Comparison of ENCODE assay signal across 18 cellular contexts in genomic region chr4:186345184-186345583, GRCh38.
DNase-seq lines count a peak whose midpoint lies in the region; ATAC-seq, FAIRE-seq and TF ChIP-seq lines count a peak whose summit lies in the region.
"Had no signal": no experiment of that assay in that cellular context is flagged by ENCODE, and none has a peak within 500 bp of the region (broad histone marks: within the 10 kb centered on the region; RNA-seq: fewer than 3 reads in every experiment).

No MANE protein-coding gene starts in this region.

- no peak overlapping the region for H3K18ac ChIP-seq in H1 (ENCODE audit: extremely low read depth, low read length)

- H2AK5ac ChIP-seq in H1 (ENCODE audit: low read depth, low read length) = no peak overlapping the region

- H3K4ac ChIP-seq in H1 (replicated peaks; ENCODE audit: insufficient read length, low read depth, low read length) = no peak overlapping the region

- H3K23me2 ChIP-seq in H1 (ENCODE audit: low read depth, low read length) = no peaks in the 10 kb centered on the region

- H2BK120ac ChIP-seq in H1 (replicated peaks; ENCODE audit: low read depth, low read length) = no peak overlapping the region

- no peak overlapping the region for H3K14ac ChIP-seq in H1 (ENCODE audit: insufficient read length)

- CTCF ChIA-PET in H1 (lab: Charles Lee; ENCODE audit: partially characterized antibody) = interaction anchor here (0.9 to 1.1 kb wide), 3 partner anchors 9 to 112 kb away, joined by 3 to 5 read pairs (median 3); no protein-coding TSS in a partner anchor

- H3F3A ChIP-seq in GM23338 (replicated peaks; ENCODE audit: low read depth) = no peaks in the 10 kb centered on the region

- H4K5ac ChIP-seq in H1 (ENCODE audit: insufficient read length, low read depth, low read length) = no peak overlapping the region

- TF ChIP-seq RAD21 in H1 (IDR thresholded peaks at IDR 0.05 in 1 of 2, conservative IDR thresholded peaks at IDR 0.05 in 1 of 2; ENCODE audit: low read depth in 2 of 2, low read length in 2 of 2) = no peak

- POLR2A ChIA-PET in H1 (lab: Charles Lee; ENCODE audit: partially characterized antibody) = interaction anchor here (0.7 kb wide), 1 partner anchor 1202 kb away, joined by 3 read pairs; the partner anchor contains the start of gene SLC25A4

- H3K27ac Mint-ChIP-seq in GM23338 (no peak overlapping the region), endothelial cell (ENCODE audit: unreplicated experiment) (no peak overlapping the region)
- H3K27ac Mint-ChIP-seq: CD4-positive, CD25-positive, alpha-beta regulatory T cell; H9; IgD-negative memory B cell had no signal

- no peak overlapping the region for H2AFZ ChIP-seq in GM23338
- no peak overlapping the region for H2AFZ ChIP-seq in H1 (ENCODE audit: low read length)

- H3K56ac ChIP-seq in H1 (replicated peaks; ENCODE audit: insufficient read length, low read depth, low read length) = no peak overlapping the region

- H2BK12ac ChIP-seq in H1 (ENCODE audit: low read depth, low read length) = no peak overlapping the region

- H4K20me1 ChIP-seq in GM23338 (replicated peaks; ENCODE audit: insufficient read depth) = peaks cover 5% of the 10 kb centered on the region; the same call in 1 of the 2 replicates
- peaks cover 0 to 3% of the 10 kb centered on the region in 2 experiments for H4K20me1 ChIP-seq in H1 (replicated peaks in 1 of 2; ENCODE audit: control insufficient read depth in 1 of 2, insufficient read depth in 2 of 2, low read length in 2 of 2)
- H4K20me1 ChIP-seq: BLaER1 treated with 17β-estradiol and CSF1 and Interleukin-3, amounts not matched to agents 10 nM and 100 nM had no signal

- H3K4me3 Mint-ChIP-seq in GM23338 = no peak overlapping the region
- no peak overlapping the region for H3K4me3 Mint-ChIP-seq in endothelial cell (ENCODE audit: unreplicated experiment)
- H3K4me3 Mint-ChIP-seq: CD4-positive, CD25-positive, alpha-beta regulatory T cell; H9; IgD-negative memory B cell had no signal

- H2BK5ac ChIP-seq in H1 (ENCODE audit: low read depth, low read length) = no peak overlapping the region

- H3K4me3 ChIP-seq in GM23338 (no peak overlapping the region), H1 (ENCODE audit: extremely low read depth in 1 of 4, insufficient read depth in 2 of 4, low read depth in 3 of 4, low read length in 4 of 4) (no peak overlapping the region), iPS DF 6.9 (ENCODE audit: low read length) (no peak overlapping the region), mucosa of descending colon (no peak overlapping the region), WERI-Rb-1 (ENCODE audit: low read depth, low read length) (no peak overlapping the region)
- H3K4me3 ChIP-seq: BLaER1 treated with 17β-estradiol and CSF1 and Interleukin-3, amounts not matched to agents 10 nM and 100 nM had no signal

- H3K27ac ChIP-seq in GM23338 (ENCODE audit: low read depth) = no peak overlapping the region
- H3K27ac ChIP-seq in H1 (ENCODE audit: low read depth, low read length) = no peak overlapping the region
- H3K27ac ChIP-seq in iPS DF 6.9 (ENCODE audit: low read length) = no peak overlapping the region
- H3K27ac ChIP-seq in WERI-Rb-1 = no peak overlapping the region
- H3K27ac ChIP-seq: BLaER1 treated with 17β-estradiol and CSF1 and Interleukin-3, amounts not matched to agents 10 nM and 100 nM had no signal

- no peak overlapping the region for H3K9ac ChIP-seq in H1 (replicated peaks in 1 of 4; ENCODE audit: extremely low read depth in 1 of 4, low read depth in 3 of 4, low read length in 3 of 4)
- H3K9ac ChIP-seq: BLaER1 treated with 17β-estradiol and CSF1 and Interleukin-3, amounts not matched to agents 10 nM and 100 nM had no signal

- intact Hi-C loops in mucosa of descending colon (cut with DNase I, micrococcal nuclease) = no loop called here

- H3K9me3 ChIP-seq in H1 (ENCODE audit: insufficient read depth in 2 of 2, low read depth in 1 of 2, low read length in 1 of 2) (no peaks in the 10 kb centered on the region), iPS DF 6.9 (ENCODE audit: control insufficient read depth, insufficient read depth, low read length) (no peaks in the 10 kb centered on the region), mucosa of descending colon (no peaks in the 10 kb centered on the region), WERI-Rb-1 (ENCODE audit: severe bottlenecking) (peaks cover 8% of the 10 kb centered on the region)
- H3K9me3 ChIP-seq: BLaER1 treated with 17β-estradiol and CSF1 and Interleukin-3, amounts not matched to agents 10 nM and 100 nM had no signal

- H4K91ac ChIP-seq in H1 (replicated peaks; ENCODE audit: insufficient read length, low read length) = no peak overlapping the region

- TF ChIP-seq CTCF in GM23338 (conservative IDR thresholded peaks at IDR 0.05; ENCODE audit: low read depth in 2 of 2) = no peak
- TF ChIP-seq CTCF in H1 (IDR thresholded peaks at IDR 0.05; ENCODE audit: control extremely low read depth in 1 of 3, insufficient read depth in 1 of 3, low read depth in 1 of 3, low read length in 3 of 3) = no peak
- TF ChIP-seq CTCF in mucosa of descending colon (IDR thresholded peaks at IDR 0.05) = no peak
- TF ChIP-seq CTCF in WERI-Rb-1 (IDR thresholded peaks at IDR 0.05; ENCODE audit: low read depth, low read length) = no peak
- TF ChIP-seq CTCF in endothelial cell (IDR thresholded peaks at IDR 0.05; ENCODE audit: unreplicated experiment) = no peak

- H3K9me3 Mint-ChIP-seq in GM23338 (peaks cover 3% of the 10 kb centered on the region; the same call in 1 of the 3 replicates), endothelial cell (ENCODE audit: unreplicated experiment) (no peaks in the 10 kb centered on the region)
- H3K9me3 Mint-ChIP-seq: CD4-positive, CD25-positive, alpha-beta regulatory T cell; H9 had no signal

- no peaks in the 10 kb centered on the region for H3K9me2 ChIP-seq in GM23338 (ENCODE audit: insufficient read depth)

- peak; percentile 79 for DNase-seq in GM23338 (ENCODE audit: low spot score)
- no peak for DNase-seq in H1 (ENCODE audit: low read depth in 1 of 2, low spot score in 2 of 2)
- peak; percentile 20 for DNase-seq in iPS DF 6.9 (ENCODE audit: low read depth, low spot score)
- no peak for DNase-seq in mucosa of descending colon
- no peak for DNase-seq in NCI-H187 (lab: John Stamatoyannopoulos, UW)
- DNase-seq in amniotic stem cell (lab: John Stamatoyannopoulos, UW) = no peak
- DNase-seq in WERI-Rb-1 = no peak
- DNase-seq in endothelial cell (ENCODE audit: low spot score) = no peak
- DNase-seq: ACHN; Calu3; CD4-positive, CD25-positive, alpha-beta regulatory T cell; DMS 273 treated with DMSO at 0.1 percent for 48 hours; DMS79 treated with DMSO at 0.1 percent for 48 hours; EL; GDM1; H9 had no signal

- H3K27me3 ChIP-seq in GM23338 (ENCODE audit: insufficient read depth) = peaks cover 67% of the 10 kb centered on the region
- H3K27me3 ChIP-seq in H1 (replicated peaks in 1 of 4; ENCODE audit: control insufficient read depth in 3 of 4, extremely low read depth in 1 of 4, insufficient read depth in 3 of 4, low read length in 3 of 4) = peaks cover 24 to 65% (median 56%) of the 10 kb centered on the region in 4 experiments
- H3K27me3 ChIP-seq in iPS DF 6.9 (ENCODE audit: control insufficient read depth, insufficient read depth, low read length) = peaks cover 29% of the 10 kb centered on the region
- H3K27me3 ChIP-seq in WERI-Rb-1 (ENCODE audit: insufficient read depth, low read depth, severe bottlenecking) = peaks cover 96% of the 10 kb centered on the region
- H3K27me3 ChIP-seq: BLaER1 treated with 17β-estradiol and CSF1 and Interleukin-3, amounts not matched to agents 10 nM and 100 nM had no signal

- no peaks in the 10 kb centered on the region for H3K36me3 ChIP-seq in GM23338 (ENCODE audit: insufficient read depth)
- no peaks in the 10 kb centered on the region for H3K36me3 ChIP-seq in H1 (ENCODE audit: control insufficient read depth in 2 of 4, insufficient read depth in 4 of 4, low read length in 3 of 4)
- no peaks in the 10 kb centered on the region for H3K36me3 ChIP-seq in iPS DF 6.9 (ENCODE audit: control insufficient read depth, insufficient read depth, low read length)
- H3K36me3 ChIP-seq in mucosa of descending colon (ENCODE audit: low read depth) = no peaks in the 10 kb centered on the region
- no peaks in the 10 kb centered on the region for H3K36me3 ChIP-seq in WERI-Rb-1
- H3K36me3 ChIP-seq: BLaER1 treated with 17β-estradiol and CSF1 and Interleukin-3, amounts not matched to agents 10 nM and 100 nM had no signal

- peaks cover 6% of the 10 kb centered on the region for H3K4me1 Mint-ChIP-seq in GM23338
- peaks cover 6% of the 10 kb centered on the region for H3K4me1 Mint-ChIP-seq in endothelial cell (ENCODE audit: unreplicated experiment)
- H3K4me1 Mint-ChIP-seq: CD4-positive, CD25-positive, alpha-beta regulatory T cell; IgD-negative memory B cell had no signal

- ATAC-seq in GM23338 (peak; percentile 91), mucosa of descending colon (peak; percentile 70)

- FAIRE-seq in H1 (lab: Jason Lieb, UNC) = peak; percentile 90

- H3K36me3 Mint-ChIP-seq in GM23338 (ENCODE audit: low read depth) = no peaks in the 10 kb centered on the region
- H3K36me3 Mint-ChIP-seq in endothelial cell (ENCODE audit: low read depth, unreplicated experiment) = no peaks in the 10 kb centered on the region
- H3K36me3 Mint-ChIP-seq: CD4-positive, CD25-positive, alpha-beta regulatory T cell; IgD-negative memory B cell had no signal

- H3K4me1 ChIP-seq in GM23338 (ENCODE audit: insufficient read depth) (no peaks in the 10 kb centered on the region), H1 (replicated peaks in 1 of 4; ENCODE audit: control insufficient read depth in 3 of 4, insufficient read depth in 4 of 4, low read length in 3 of 4) (peaks cover 0 to 4% (median 2%) of the 10 kb centered on the region in 4 experiments; a peak in 3 of 7 replicates), iPS DF 6.9 (ENCODE audit: control insufficient read depth, insufficient read depth, low read length) (no peaks in the 10 kb centered on the region), mucosa of descending colon (ENCODE audit: low read depth) (no peaks in the 10 kb centered on the region)

- H2BK15ac ChIP-seq in H1 (ENCODE audit: low read length) = no peak overlapping the region

- no peak overlapping the region for H3K23ac ChIP-seq in H1 (ENCODE audit: insufficient read length)

- no peak overlapping the region for H4K8ac ChIP-seq in H1 (ENCODE audit: extremely low read depth, insufficient read depth, low read length)

- peaks cover 54% of the 10 kb centered on the region for H3K27me3 Mint-ChIP-seq in GM23338 (ENCODE audit: insufficient read depth, low read depth, poor library complexity)
- H3K27me3 Mint-ChIP-seq in endothelial cell (ENCODE audit: unreplicated experiment) = no peaks in the 10 kb centered on the region
- H3K27me3 Mint-ChIP-seq: CD4-positive, CD25-positive, alpha-beta regulatory T cell had no signal

- peak in 1 of 2 experiments; percentile 78; a peak in 1 of 3 replicates for TF ChIP-seq EP300 in H1 (IDR thresholded peaks at IDR 0.05; ENCODE audit: borderline replicate concordance in 1 of 2, low read depth in 2 of 2, low read length in 2 of 2)

- H3K79me1 ChIP-seq in H1 (ENCODE audit: low read depth, low read length) = no peaks in the 10 kb centered on the region

- TF ChIP-seq POLR2A in H1 (IDR thresholded peaks at IDR 0.05; ENCODE audit: control extremely low read depth in 1 of 2, low read depth in 2 of 2, low read length in 2 of 2) = no peak

- WGBS in H1 (ENCODE audit: extremely low coverage in 1 of 2, insufficient coverage in 1 of 2, insufficient read length in 1 of 2, insufficient replicate concordance in 2 of 2, low coverage in 1 of 2, low lambda C conversion rate in 2 of 2, missing lambda C conversion rate in 1 of 2), 2 experiments = 33% methylated on average over 3 of the region's 3 CpGs; no CpG with 5 or more reads in 1 of the 2 experiments
- WGBS in iPS DF 6.9 (ENCODE audit: insufficient coverage, insufficient read length) = no CpG with 5 or more reads among the region's 3 CpGs

- H2BK20ac ChIP-seq in H1 (ENCODE audit: low read length) = no peak overlapping the region

- H3K4me2 ChIP-seq in GM23338 = no peak overlapping the region
- no peak overlapping the region for H3K4me2 ChIP-seq in H1 (ENCODE audit: insufficient read depth in 1 of 2, low read depth in 2 of 2, low read length in 2 of 2)
- H3K4me2 ChIP-seq: BLaER1 treated with 17β-estradiol and CSF1 and Interleukin-3, amounts not matched to agents 10 nM and 100 nM had no signal

- H3K79me2 ChIP-seq in GM23338 (replicated peaks; ENCODE audit: insufficient read depth) (no peaks in the 10 kb centered on the region), H1 (ENCODE audit: control insufficient read depth in 1 of 2, insufficient read depth in 2 of 2, low read length in 2 of 2) (no peaks in the 10 kb centered on the region)

Comparison
In these comparisons a context has a peak if more than half of its experiments do, and no peak if none do; other contexts are left out.
1. DNase-seq: peak in GM23338 (single experiment) and iPS DF 6.9 (single experiment); none in H1 (0 of 2), mucosa of descending colon (0 of 3), NCI-H187 (0 of 2), amniotic stem cell (single experiment), WERI-Rb-1 (single experiment) and endothelial cell (single experiment).